Comparison of ENCODE assay signal across 12 cellular contexts in genomic region chr3:108134555-108134880, GRCh38. TPM values are rescaled to one million over a fixed set of nuclear protein-coding genes. Genes with fewer than 3 reads are reported as not detected.
DNase-seq lines count a peak whose midpoint lies in the region; ATAC-seq and TF ChIP-seq lines count a peak whose summit lies in the region.
"Had no signal": no experiment of that assay in that cellular context is flagged by ENCODE, and none has a peak within 500 bp of the region (broad histone marks: within the 10 kb centered on the region; RNA-seq: fewer than 3 reads in every experiment).

No MANE protein-coding gene starts in this region.

- DNase-seq in activated CD4-positive, alpha-beta T cell treated with anti-CD3 and anti-CD28 coated beads for 36 hours: no peak
- DNase-seq in activated CD4-positive, alpha-beta T cell treated with anti-CD3 and anti-CD28 coated beads, Interleukin-2, amount 50 U/mL, for 4 hours: no peak
- DNase-seq in progenitor cell of endocrine pancreas (ENCODE audit: low spot score, unreplicated experiment) (no peak), NCI-H2227 (lab: John Stamatoyannopoulos, UW; ENCODE audit: unreplicated experiment) (no peak)
- no peak for DNase-seq in effector CD8-positive, alpha-beta T cell (lab: John Stamatoyannopoulos, UW)
- DNase-seq: activated effector memory CD4-positive, alpha-beta T cell treated with Interleukin-2 at 50 U/mL for 16 hours; mesendoderm; RPMI8226; stimulated activated CD4-positive, alpha-beta T cell treated with anti-CD3 and anti-CD28 coated beads, Interleukin-15, amount 100 ng/mL, for 24 hours had no signal

- peak overlapping the region; percentile 11 for H3K4me3 Mint-ChIP-seq in activated CD4-positive, alpha-beta T cell treated with anti-CD3 and anti-CD28 coated beads for 36 hours
- no peak overlapping the region for H3K4me3 Mint-ChIP-seq in progenitor cell of endocrine pancreas (ENCODE audit: low read depth)

- no peaks in the 10 kb centered on the region for H3K27me3 Mint-ChIP-seq in activated CD4-positive, alpha-beta T cell treated with anti-CD3 and anti-CD28 coated beads for 36 hours
- H3K27me3 Mint-ChIP-seq in progenitor cell of endocrine pancreas: no peaks in the 10 kb centered on the region

- peaks cover 62% of the 10 kb centered on the region for H3K4me1 ChIP-seq in OCI-LY1 (ENCODE audit: insufficient read depth, low read length, severe bottlenecking)

- no peaks in the 10 kb centered on the region for H4K20me1 ChIP-seq in OCI-LY1 (ENCODE audit: insufficient read depth, low read length)

- peaks cover 62% of the 10 kb centered on the region for H3K36me3 ChIP-seq in OCI-LY1 (ENCODE audit: insufficient read depth, low read length)

- peak overlapping the region; percentile 52 for H3K27ac ChIP-seq in OCI-LY1 (ENCODE audit: low read depth, low read length, poor library complexity, severe bottlenecking)

- no peaks in the 10 kb centered on the region for H3K27me3 ChIP-seq in OCI-LY1 (ENCODE audit: insufficient read depth, low read length)

- intact Hi-C loops in activated CD4-positive, alpha-beta T cell treated with anti-CD3 and anti-CD28 coated beads for 36 hours (cut with DNase I, micrococcal nuclease): loop anchor here (1.0 to 10.0 kb wide), 4 partner anchors 9 to 610 kb away; partner anchors contain the start of gene BBX (in 1 of the 2)

- H3K27ac Mint-ChIP-seq in activated CD4-positive, alpha-beta T cell treated with anti-CD3 and anti-CD28 coated beads for 36 hours: peak overlapping the region; percentile 93
- H3K27ac Mint-ChIP-seq in progenitor cell of endocrine pancreas: peak overlapping the region; percentile 35

- H2AFZ ChIP-seq in OCI-LY1 (ENCODE audit: low read length): no peak overlapping the region

- H3K9me3 Mint-ChIP-seq in activated CD4-positive, alpha-beta T cell treated with anti-CD3 and anti-CD28 coated beads for 36 hours (ENCODE audit: low read depth): peaks cover 5% of the 10 kb centered on the region
- peaks cover 5% of the 10 kb centered on the region for H3K9me3 Mint-ChIP-seq in progenitor cell of endocrine pancreas (ENCODE audit: low read depth)

- no peaks in the 10 kb centered on the region for H3K9me2 ChIP-seq in OCI-LY1 (ENCODE audit: low read depth, low read length)

- no peak overlapping the region for H3K4me3 ChIP-seq in OCI-LY1 (ENCODE audit: low read depth, low read length, poor library complexity, severe bottlenecking)

- TF ChIP-seq CTCF in OCI-LY1 (IDR thresholded peaks at IDR 0.05; ENCODE audit: low read length): no peak
- TF ChIP-seq CTCF in progenitor cell of endocrine pancreas (IDR thresholded peaks at IDR 0.05; ENCODE audit: unreplicated experiment): no peak

- ATAC-seq in activated CD4-positive, alpha-beta T cell treated with anti-CD3 and anti-CD28 coated beads for 36 hours: peak; percentile 31
- ATAC-seq in HG02852 (IDR thresholded peaks at IDR 0.05; ENCODE audit: unreplicated experiment) (peak; percentile 43), GM21717 (IDR thresholded peaks at IDR 0.05; ENCODE audit: unreplicated experiment) (no peak)

- peak overlapping the region; percentile 55 for H3K4me2 ChIP-seq in OCI-LY1 (ENCODE audit: low read length)

- CTCF ChIA-PET in activated CD4-positive, alpha-beta T cell treated with anti-CD3 and anti-CD28 coated beads for 36 hours (lab: Charles Lee): interaction anchor here (0.6 to 0.8 kb wide), 2 partner anchors 19 to 610 kb away, joined by 3 read pairs; no protein-coding TSS in a partner anchor

- POLR2A ChIA-PET in activated CD4-positive, alpha-beta T cell treated with anti-CD3 and anti-CD28 coated beads for 36 hours (lab: Charles Lee): interaction anchor here (0.6 to 0.7 kb wide), 2 partner anchors 8 to 115 kb away, joined by 3 read pairs; no protein-coding TSS in a partner anchor

- peaks cover 97% of the 10 kb centered on the region for H3K36me3 Mint-ChIP-seq in activated CD4-positive, alpha-beta T cell treated with anti-CD3 and anti-CD28 coated beads for 36 hours (ENCODE audit: low read depth)
- H3K36me3 Mint-ChIP-seq in progenitor cell of endocrine pancreas (ENCODE audit: insufficient read depth): no peaks in the 10 kb centered on the region

- no peaks in the 10 kb centered on the region for H3F3A ChIP-seq in OCI-LY1 (ENCODE audit: insufficient read depth, low read length)

- H3K9ac ChIP-seq in OCI-LY1 (ENCODE audit: low read length): no peak overlapping the region

- no peaks in the 10 kb centered on the region for H3K9me3 ChIP-seq in OCI-LY1 (ENCODE audit: low read length)

- H3K4me1 Mint-ChIP-seq in activated CD4-positive, alpha-beta T cell treated with anti-CD3 and anti-CD28 coated beads for 36 hours: peaks cover 80% of the 10 kb centered on the region
- H3K4me1 Mint-ChIP-seq in progenitor cell of endocrine pancreas (ENCODE audit: low read depth): peaks cover 25% of the 10 kb centered on the region

- peaks cover 13% of the 10 kb centered on the region for H3K79me2 ChIP-seq in OCI-LY1 (ENCODE audit: insufficient read depth, low read length)

RNA-seq across cellular contexts. Expression of gene CD47, which starts 43.7 kb away (rescaled TPM):
- 100 to 1,000 TPM in 1 of 2 experiments, 10 to 100 TPM in 1; 58.6 to 104 TPM for total RNA-seq in activated CD4-positive, alpha-beta T cell treated with anti-CD3 and anti-CD28 coated beads for 36 hours
- 55.1 and 65.3 TPM in 2 replicates for total RNA-seq in progenitor cell of endocrine pancreas
